Comparison of ENCODE assay signal across 9 cellular contexts in the genomic region with DNA sequence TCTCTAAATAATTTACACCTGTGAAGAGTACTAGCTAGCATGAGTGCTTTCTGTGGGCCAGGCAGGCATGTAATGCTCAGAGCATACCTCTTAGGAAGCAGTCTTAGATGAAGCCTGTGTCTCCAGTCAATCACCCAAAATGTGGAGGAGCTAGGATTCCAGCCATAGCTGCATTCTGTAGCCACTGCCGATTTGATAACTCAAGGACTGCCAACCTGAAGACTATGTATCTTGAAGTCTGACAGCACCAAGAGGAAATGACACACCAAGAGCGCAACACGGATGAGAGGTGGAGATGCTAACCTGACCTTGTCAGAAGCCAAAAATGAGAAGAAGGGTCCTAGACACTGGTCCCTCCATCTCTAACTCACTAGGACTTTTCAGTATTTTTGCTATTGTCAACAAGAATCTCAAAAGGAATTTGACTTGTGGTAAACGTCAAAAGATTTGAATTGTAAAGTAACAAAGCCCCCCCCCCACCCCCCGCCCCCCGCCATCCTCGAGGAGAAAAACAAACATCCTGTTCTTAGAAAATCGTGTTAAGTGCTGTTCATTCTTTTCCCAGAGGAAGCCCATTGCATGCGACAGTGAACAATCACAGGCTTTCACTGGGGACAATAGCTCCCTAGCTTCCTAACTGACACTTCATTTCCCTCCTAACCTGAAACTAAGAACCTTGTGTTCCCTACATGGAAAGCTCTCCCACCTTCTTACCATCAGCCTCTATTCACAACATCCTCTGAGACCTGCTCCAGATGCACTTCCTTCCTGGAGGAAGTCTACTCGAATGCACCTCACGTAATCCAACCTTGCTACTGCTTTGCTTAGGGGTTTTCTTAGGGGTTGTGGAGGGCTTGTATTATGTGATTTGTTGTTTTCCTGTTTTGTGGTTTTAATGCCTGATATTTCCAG. TPM values are rescaled to one million over a fixed set of nuclear protein-coding genes. Genes with fewer than 3 reads are reported as not detected.
DNase-seq lines count a peak whose midpoint lies in the region; ATAC-seq and TF ChIP-seq lines count a peak whose summit lies in the region.
"Had no signal": no experiment of that assay in that cellular context is flagged by ENCODE, and none has a peak within 500 bp of the region (broad histone marks: within the 10 kb centered on the region; RNA-seq: fewer than 3 reads in every experiment).

No MANE protein-coding gene starts in this region.

- WGBS in liver, result 75% methylated on average over 11 of the region's 11 CpGs

- TF ChIP-seq CTCF in liver (IDR thresholded peaks at IDR 0.05; ENCODE audit: low read depth, low read length, missing input control) (no peak), type B pancreatic cell (conservative IDR thresholded peaks at IDR 0.05) (no peak)

- H3K27ac ChIP-seq in liver (ENCODE audit: low read depth in 1 of 2, low read length in 2 of 2), result peak overlapping the region in 1 of 2 donors; percentile 28

- intact Hi-C loops in activated T-helper 1 cell treated with anti-CD3 and anti-CD28 coated beads, Interleukin-12 subunit alpha, Interleukin-12 subunit beta, Interleukin-2, Interleukin-4 antibody, amounts not matched to agents 30 ng/mL and 10 ng/mL and 1 ng/mL, durations not matched to agents 14 hours and 24 hours and 36 hours (cut with micrococcal nuclease), result loop anchor here (1.0 kb wide), 1 partner anchor 48 kb away; no protein-coding TSS in a partner anchor

- H3K27ac Mint-ChIP-seq in activated naive CD4-positive, alpha-beta T cell treated with anti-CD3 and anti-CD28 coated beads, Interleukin-2, amount 50 U/mL, for 24 hours, result peak overlapping the region; percentile 71
- peak overlapping the region; percentile 37 for H3K27ac Mint-ChIP-seq in activated T-helper 1 cell treated with anti-CD3 and anti-CD28 coated beads, Interleukin-12 subunit alpha, Interleukin-12 subunit beta, Interleukin-2, Interleukin-4 antibody, amounts not matched to agents 30 ng/mL and 10 ng/mL and 1 ng/mL, durations not matched to agents 14 hours and 24 hours and 36 hours
- H3K27ac Mint-ChIP-seq in type B pancreatic cell, result peak overlapping the region; percentile 42

- H3K9me3 Mint-ChIP-seq in activated naive CD4-positive, alpha-beta T cell treated with anti-CD3 and anti-CD28 coated beads, Interleukin-2, amount 50 U/mL, for 24 hours, result no peaks in the 10 kb centered on the region
- no peaks in the 10 kb centered on the region for H3K9me3 Mint-ChIP-seq in activated T-helper 1 cell treated with anti-CD3 and anti-CD28 coated beads, Interleukin-12 subunit alpha, Interleukin-12 subunit beta, Interleukin-2, Interleukin-4 antibody, amounts not matched to agents 30 ng/mL and 10 ng/mL and 1 ng/mL, durations not matched to agents 14 hours and 24 hours and 36 hours
- no peaks in the 10 kb centered on the region for H3K9me3 Mint-ChIP-seq in type B pancreatic cell

- no peak for ATAC-seq in HG03521 (IDR thresholded peaks at IDR 0.05; ENCODE audit: unreplicated experiment)
- ATAC-seq in HG02852 (IDR thresholded peaks at IDR 0.05; ENCODE audit: unreplicated experiment), result no peak

- H3K27me3 Mint-ChIP-seq in activated naive CD4-positive, alpha-beta T cell treated with anti-CD3 and anti-CD28 coated beads, Interleukin-2, amount 50 U/mL, for 24 hours, result no peaks in the 10 kb centered on the region
- H3K27me3 Mint-ChIP-seq in activated T-helper 1 cell treated with anti-CD3 and anti-CD28 coated beads, Interleukin-12 subunit alpha, Interleukin-12 subunit beta, Interleukin-2, Interleukin-4 antibody, amounts not matched to agents 30 ng/mL and 10 ng/mL and 1 ng/mL, durations not matched to agents 14 hours and 24 hours and 36 hours (ENCODE audit: insufficient read depth), result no peaks in the 10 kb centered on the region
- H3K27me3 Mint-ChIP-seq in type B pancreatic cell, result no peaks in the 10 kb centered on the region

- H3K4me1 Mint-ChIP-seq in activated naive CD4-positive, alpha-beta T cell treated with anti-CD3 and anti-CD28 coated beads, Interleukin-2, amount 50 U/mL, for 24 hours, result peaks cover 89% of the 10 kb centered on the region
- peaks cover 71% of the 10 kb centered on the region for H3K4me1 Mint-ChIP-seq in activated T-helper 1 cell treated with anti-CD3 and anti-CD28 coated beads, Interleukin-12 subunit alpha, Interleukin-12 subunit beta, Interleukin-2, Interleukin-4 antibody, amounts not matched to agents 30 ng/mL and 10 ng/mL and 1 ng/mL, durations not matched to agents 14 hours and 24 hours and 36 hours (ENCODE audit: low read depth)
- peaks cover 52% of the 10 kb centered on the region for H3K4me1 Mint-ChIP-seq in type B pancreatic cell (ENCODE audit: unreplicated experiment)

- no peaks in the 10 kb centered on the region for H3K27me3 ChIP-seq in liver (ENCODE audit: control insufficient read depth in 4 of 4, insufficient read depth in 4 of 4, low read length in 3 of 4)

- no peaks in the 10 kb centered on the region for H3K9me3 ChIP-seq in liver (ENCODE audit: control insufficient read depth in 4 of 4, low read length in 3 of 4)

- DNase-seq in activated naive CD4-positive, alpha-beta T cell (lab: John Stamatoyannopoulos, UW), result no peak
- DNase-seq in activated T-helper 1 cell treated with anti-CD3 and anti-CD28 coated beads, Interleukin-12 subunit alpha, Interleukin-12 subunit beta, Interleukin-2, Interleukin-4 antibody, amounts not matched to agents 30 ng/mL and 10 ng/mL and 1 ng/mL, durations not matched to agents 14 hours and 24 hours and 36 hours (ENCODE audit: low spot score), result no peak
- DNase-seq in type B pancreatic cell (ENCODE audit: extremely low spot score, unreplicated experiment), result no peak
- DNase-seq in stimulated activated CD8-positive, alpha-beta memory T cell treated with anti-CD3 and anti-CD28 coated beads, Interleukin-4, amount 100 ng/mL, for 48 hours, result no peak
- DNase-seq: nucleus accumbens had no signal

- no peak for TF ChIP-seq RAD21 in liver (IDR thresholded peaks at IDR 0.05)

- H3K36me3 Mint-ChIP-seq in activated naive CD4-positive, alpha-beta T cell treated with anti-CD3 and anti-CD28 coated beads, Interleukin-2, amount 50 U/mL, for 24 hours, result peaks cover 12% of the 10 kb centered on the region
- H3K36me3 Mint-ChIP-seq in activated T-helper 1 cell treated with anti-CD3 and anti-CD28 coated beads, Interleukin-12 subunit alpha, Interleukin-12 subunit beta, Interleukin-2, Interleukin-4 antibody, amounts not matched to agents 30 ng/mL and 10 ng/mL and 1 ng/mL, durations not matched to agents 14 hours and 24 hours and 36 hours (ENCODE audit: low read depth), result peaks cover 15% of the 10 kb centered on the region
- peaks cover 53% of the 10 kb centered on the region for H3K36me3 Mint-ChIP-seq in type B pancreatic cell

- H3K4me3 Mint-ChIP-seq in activated naive CD4-positive, alpha-beta T cell treated with anti-CD3 and anti-CD28 coated beads, Interleukin-2, amount 50 U/mL, for 24 hours, result peak overlapping the region; percentile 68
- no peak overlapping the region for H3K4me3 Mint-ChIP-seq in activated T-helper 1 cell treated with anti-CD3 and anti-CD28 coated beads, Interleukin-12 subunit alpha, Interleukin-12 subunit beta, Interleukin-2, Interleukin-4 antibody, amounts not matched to agents 30 ng/mL and 10 ng/mL and 1 ng/mL, durations not matched to agents 14 hours and 24 hours and 36 hours
- H3K4me3 Mint-ChIP-seq in type B pancreatic cell, result peak overlapping the region; percentile 8

- peaks cover 0 to 5% (median 0%) of the 10 kb centered on the region in 4 donors for H3K4me1 ChIP-seq in liver (ENCODE audit: control insufficient read depth in 4 of 4, insufficient read depth in 4 of 4, low read length in 3 of 4)

- no peaks in the 10 kb centered on the region for H3K36me3 ChIP-seq in liver (ENCODE audit: control insufficient read depth in 4 of 4, insufficient read depth in 3 of 4, low read depth in 1 of 4, low read length in 3 of 4)

- no peak overlapping the region for H3K9ac ChIP-seq in liver (ENCODE audit: low read depth in 1 of 2, low read length in 2 of 2)

- H3K4me3 ChIP-seq in liver (ENCODE audit: low read depth in 1 of 3, low read length in 3 of 3), result no peak overlapping the region

TF ChIP-seq in liver, 16 proteins besides CTCF, POLR2A, EP300 and RAD21:
- no peak for TF ChIP-seq JUND (IDR thresholded peaks at IDR 0.05)
- no peak for TF ChIP-seq EGR1 (IDR thresholded peaks at IDR 0.05; ENCODE audit: low read depth in 2 of 2)
- peak; percentile 37 for TF ChIP-seq SP1 (IDR thresholded peaks at IDR 0.05)
- no peak for TF ChIP-seq GABPA (IDR thresholded peaks at IDR 0.05 in 1 of 2, conservative IDR thresholded peaks at IDR 0.05 in 1 of 2)
- TF ChIP-seq NR2F2 (IDR thresholded peaks at IDR 0.05), result peak; percentile 88
- TF ChIP-seq TAF1 (conservative IDR thresholded peaks at IDR 0.05), result no peak
- TF ChIP-seq, protein P1, sequence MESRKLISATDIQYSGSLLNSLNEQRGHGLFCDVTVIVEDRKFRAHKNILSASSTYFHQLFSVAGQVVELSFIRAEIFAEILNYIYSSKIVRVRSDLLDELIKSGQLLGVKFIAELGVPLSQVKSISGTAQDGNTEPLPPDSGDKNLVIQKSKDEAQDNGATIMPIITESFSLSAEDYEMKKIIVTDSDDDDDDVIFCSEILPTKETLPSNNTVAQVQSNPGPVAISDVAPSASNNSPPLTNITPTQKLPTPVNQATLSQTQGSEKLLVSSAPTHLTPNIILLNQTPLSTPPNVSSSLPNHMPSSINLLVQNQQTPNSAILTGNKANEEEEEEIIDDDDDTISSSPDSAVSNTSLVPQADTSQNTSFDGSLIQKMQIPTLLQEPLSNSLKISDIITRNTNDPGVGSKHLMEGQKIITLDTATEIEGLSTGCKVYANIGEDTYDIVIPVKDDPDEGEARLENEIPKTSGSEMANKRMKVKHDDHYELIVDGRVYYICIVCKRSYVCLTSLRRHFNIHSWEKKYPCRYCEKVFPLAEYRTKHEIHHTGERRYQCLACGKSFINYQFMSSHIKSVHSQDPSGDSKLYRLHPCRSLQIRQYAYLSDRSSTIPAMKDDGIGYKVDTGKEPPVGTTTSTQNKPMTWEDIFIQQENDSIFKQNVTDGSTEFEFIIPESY (IDR thresholded peaks at IDR 0.05), result no peak
- peak; percentile 32 for TF ChIP-seq MAX (IDR thresholded peaks at IDR 0.05)
- TF ChIP-seq FOXA1 (IDR thresholded peaks at IDR 0.05), result no peak
- no peak for TF ChIP-seq YY1 (IDR thresholded peaks at IDR 0.05)
- TF ChIP-seq, protein P2, sequence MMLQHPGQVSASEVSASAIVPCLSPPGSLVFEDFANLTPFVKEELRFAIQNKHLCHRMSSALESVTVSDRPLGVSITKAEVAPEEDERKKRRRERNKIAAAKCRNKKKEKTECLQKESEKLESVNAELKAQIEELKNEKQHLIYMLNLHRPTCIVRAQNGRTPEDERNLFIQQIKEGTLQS (IDR thresholded peaks at IDR 0.05), result no peak
TF ChIP-seq in liver: peak in this region for 3.

RNA-seq across cellular contexts. Expression of gene CDC42EP3, which starts 14.7 kb away (rescaled TPM):
- 10.1 and 10.7 TPM in 2 replicates for total RNA-seq in activated T-helper 1 cell treated with anti-CD3 and anti-CD28 coated beads, Interleukin-12 subunit alpha, Interleukin-12 subunit beta, Interleukin-2, Interleukin-4 antibody, amounts not matched to agents 30 ng/mL and 10 ng/mL and 1 ng/mL, durations not matched to agents 14 hours and 24 hours and 36 hours
- total RNA-seq in liver (1 to 10 TPM; 2.5 to 3.8 TPM), type B pancreatic cell (ENCODE audit: low replicate concordance) (43.7 and 65.4 TPM in 2 replicates)
- polyA plus RNA-seq in liver, result 1 to 10 TPM; 2.7 to 4.1 TPM
